ENCODE assay signal across 1 cellular context in genomic region chr11:94519478-94520084, GRCh38.
TF ChIP-seq lines count a peak whose summit lies in the region.

No MANE protein-coding gene starts in this region.

TF ChIP-seq in HepG2, 621 proteins besides CTCF, POLR2A, EP300 and RAD21:
- TF ChIP-seq ZNF546 (CRISPR knock-in tag; conservative IDR thresholded peaks at IDR 0.05) (no peak), ARID3A (IDR thresholded peaks at IDR 0.05; ENCODE audit: low read depth, low read length) (peak; percentile 38; the same call in 1 of the 2 replicates), YY1 (IDR thresholded peaks at IDR 0.05; ENCODE audit: insufficient read depth, insufficient replicate concordance, low read depth, low read length) (no peak), STAG1 (CRISPR knock-in tag; IDR thresholded peaks at IDR 0.05) (0 out of 2 replicates have a peak, but pooled peaks have one; percentile 32)
